In genomic region chr9:35277171-35277520, GRCh38 we compare ENCODE assay signal across 3 cellular contexts.
A peak's percentile ranks its signal among the peaks of the same experiment; 100 is the strongest.
TF ChIP-seq lines count a peak whose summit lies in the region.

No MANE protein-coding gene starts in this region.

TF ChIP-seq in A549, 52 proteins besides CTCF, POLR2A, EP300 and RAD21 (continued from another document):
- no peak for TF ChIP-seq HDAC2 (IDR thresholded peaks at IDR 0.05)
- no peak for TF ChIP-seq SMC3 (IDR thresholded peaks at IDR 0.05)
- TF ChIP-seq JUN (IDR thresholded peaks at IDR 0.05) = no peak
- TF ChIP-seq RCOR1 (IDR thresholded peaks at IDR 0.05; ENCODE audit: low read depth, low read length) = no peak
- TF ChIP-seq, protein P1, sequence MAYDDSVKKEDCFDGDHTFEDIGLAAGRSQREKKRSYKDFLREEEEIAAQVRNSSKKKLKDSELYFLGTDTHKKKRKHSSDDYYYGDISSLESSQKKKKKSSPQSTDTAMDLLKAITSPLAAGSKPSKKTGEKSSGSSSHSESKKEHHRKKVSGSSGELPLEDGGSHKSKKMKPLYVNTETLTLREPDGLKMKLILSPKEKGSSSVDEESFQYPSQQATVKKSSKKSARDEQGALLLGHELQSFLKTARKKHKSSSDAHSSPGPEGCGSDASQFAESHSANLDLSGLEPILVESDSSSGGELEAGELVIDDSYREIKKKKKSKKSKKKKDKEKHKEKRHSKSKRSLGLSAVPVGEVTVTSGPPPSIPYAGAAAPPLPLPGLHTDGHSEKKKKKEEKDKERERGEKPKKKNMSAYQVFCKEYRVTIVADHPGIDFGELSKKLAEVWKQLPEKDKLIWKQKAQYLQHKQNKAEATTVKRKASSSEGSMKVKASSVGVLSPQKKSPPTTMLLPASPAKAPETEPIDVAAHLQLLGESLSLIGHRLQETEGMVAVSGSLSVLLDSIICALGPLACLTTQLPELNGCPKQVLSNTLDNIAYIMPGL (CRISPR knock-in tag; IDR thresholded peaks at IDR 0.05; ENCODE audit: borderline replicate concordance) = no peak
- TF ChIP-seq MAZ (IDR thresholded peaks at IDR 0.05; ENCODE audit: borderline replicate concordance, low read depth, low read length) = no peak
- no peak for TF ChIP-seq NR3C1 (IDR thresholded peaks at IDR 0.05)
- no peak for TF ChIP-seq CHD2 (IDR thresholded peaks at IDR 0.05; ENCODE audit: low read length, partially characterized antibody)
- no peak for TF ChIP-seq TP53 (CRISPR knock-in tag; IDR thresholded peaks at IDR 0.05)
- TF ChIP-seq RARB (CRISPR knock-in tag; IDR thresholded peaks at IDR 0.05) = no peak
- no peak for TF ChIP-seq RNF2 (IDR thresholded peaks at IDR 0.05; ENCODE audit: borderline replicate concordance, low read depth)
- no peak for TF ChIP-seq ESRRA (IDR thresholded peaks at IDR 0.05; ENCODE audit: borderline replicate concordance, low read length)
- TF ChIP-seq EHF (CRISPR knock-in tag; IDR thresholded peaks at IDR 0.05) = no peak
- TF ChIP-seq POLR2AphosphoS2 (conservative IDR thresholded peaks at IDR 0.05; ENCODE audit: low read length) = no peak
- no peak for TF ChIP-seq ZFP36 (IDR thresholded peaks at IDR 0.05; ENCODE audit: borderline replicate concordance, partially characterized antibody)

TF ChIP-seq in endothelial cell of umbilical vein, 7 proteins besides CTCF, POLR2A, EP300 and RAD21 (continued from another document):
- TF ChIP-seq GATA2 (IDR thresholded peaks at IDR 0.05; ENCODE audit: insufficient read depth, insufficient read length, low read depth, low read length) (no peak), FOS (IDR thresholded peaks at IDR 0.05; ENCODE audit: borderline replicate concordance, insufficient read depth, low read length) (no peak), EZH2 (IDR thresholded peaks at IDR 0.05; ENCODE audit: borderline replicate concordance, low read depth, low read length, severe bottlenecking) (no peak), JUN (IDR thresholded peaks at IDR 0.05; ENCODE audit: borderline replicate concordance, insufficient read depth, insufficient read length, low read depth) (no peak)
- TF ChIP-seq, protein P2, sequence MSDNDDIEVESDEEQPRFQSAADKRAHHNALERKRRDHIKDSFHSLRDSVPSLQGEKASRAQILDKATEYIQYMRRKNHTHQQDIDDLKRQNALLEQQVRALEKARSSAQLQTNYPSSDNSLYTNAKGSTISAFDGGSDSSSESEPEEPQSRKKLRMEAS (IDR thresholded peaks at IDR 0.05; ENCODE audit: insufficient read depth, insufficient read length) = no peak

TF ChIP-seq in neural cell, 6 proteins besides CTCF, POLR2A, EP300 and RAD21:
- TF ChIP-seq, protein P3, sequence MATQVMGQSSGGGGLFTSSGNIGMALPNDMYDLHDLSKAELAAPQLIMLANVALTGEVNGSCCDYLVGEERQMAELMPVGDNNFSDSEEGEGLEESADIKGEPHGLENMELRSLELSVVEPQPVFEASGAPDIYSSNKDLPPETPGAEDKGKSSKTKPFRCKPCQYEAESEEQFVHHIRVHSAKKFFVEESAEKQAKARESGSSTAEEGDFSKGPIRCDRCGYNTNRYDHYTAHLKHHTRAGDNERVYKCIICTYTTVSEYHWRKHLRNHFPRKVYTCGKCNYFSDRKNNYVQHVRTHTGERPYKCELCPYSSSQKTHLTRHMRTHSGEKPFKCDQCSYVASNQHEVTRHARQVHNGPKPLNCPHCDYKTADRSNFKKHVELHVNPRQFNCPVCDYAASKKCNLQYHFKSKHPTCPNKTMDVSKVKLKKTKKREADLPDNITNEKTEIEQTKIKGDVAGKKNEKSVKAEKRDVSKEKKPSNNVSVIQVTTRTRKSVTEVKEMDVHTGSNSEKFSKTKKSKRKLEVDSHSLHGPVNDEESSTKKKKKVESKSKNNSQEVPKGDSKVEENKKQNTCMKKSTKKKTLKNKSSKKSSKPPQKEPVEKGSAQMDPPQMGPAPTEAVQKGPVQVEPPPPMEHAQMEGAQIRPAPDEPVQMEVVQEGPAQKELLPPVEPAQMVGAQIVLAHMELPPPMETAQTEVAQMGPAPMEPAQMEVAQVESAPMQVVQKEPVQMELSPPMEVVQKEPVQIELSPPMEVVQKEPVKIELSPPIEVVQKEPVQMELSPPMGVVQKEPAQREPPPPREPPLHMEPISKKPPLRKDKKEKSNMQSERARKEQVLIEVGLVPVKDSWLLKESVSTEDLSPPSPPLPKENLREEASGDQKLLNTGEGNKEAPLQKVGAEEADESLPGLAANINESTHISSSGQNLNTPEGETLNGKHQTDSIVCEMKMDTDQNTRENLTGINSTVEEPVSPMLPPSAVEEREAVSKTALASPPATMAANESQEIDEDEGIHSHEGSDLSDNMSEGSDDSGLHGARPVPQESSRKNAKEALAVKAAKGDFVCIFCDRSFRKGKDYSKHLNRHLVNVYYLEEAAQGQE (IDR thresholded peaks at IDR 0.05; ENCODE audit: borderline replicate concordance) = no peak
- TF ChIP-seq POLR2AphosphoS5 (IDR thresholded peaks at IDR 0.05) = peak; percentile 27
